Comparison of ENCODE assay signal across 8 cellular contexts in genomic region chr1:19644761-19645543, GRCh38. TPM values are rescaled to one million over a fixed set of nuclear protein-coding genes. Genes with fewer than 3 reads are reported as not detected.
DNase-seq lines count a peak whose midpoint lies in the region; FAIRE-seq and TF ChIP-seq lines count a peak whose summit lies in the region.

No MANE protein-coding gene starts in this region.

- DNase-seq in NCI-H146 (lab: John Stamatoyannopoulos, UW): peak; percentile 15
- DNase-seq in NCI-H146 treated with DMSO at 0.1 percent for 48 hours (lab: John Stamatoyannopoulos, UW; ENCODE audit: unreplicated experiment): no peak
- peak; percentile 64 for DNase-seq in SW480 (ENCODE audit: low spot score)
- no peak for DNase-seq in bronchial epithelial cell (ENCODE audit: low read depth)
- DNase-seq in left kidney (ENCODE audit: low read depth, low spot score): peak; percentile 77
- peak; percentile 26 for DNase-seq in stimulated activated CD8-positive, alpha-beta memory T cell treated with anti-CD3 and anti-CD28 coated beads, Interleukin-4, amount 100 ng/mL, for 24 hours (ENCODE audit: low read depth)
- no peak for DNase-seq in G401 (ENCODE audit: low spot score)
- DNase-seq in NCI-H2171 treated with DMSO at 0.1 percent for 48 hours (lab: John Stamatoyannopoulos, UW): no peak

- no peaks in the 10 kb centered on the region for H3K36me3 ChIP-seq in bronchial epithelial cell (ENCODE audit: control insufficient read depth, insufficient read depth, low read length)

- in situ Hi-C loops in G401 (cut with HindIII; ENCODE audit: low sequenced_read_pairs): loop anchor here (25.0 kb wide), 1 partner anchor 308 kb away; no protein-coding TSS in a partner anchor

- peak overlapping the region; percentile 86 for H3K4me3 ChIP-seq in bronchial epithelial cell (ENCODE audit: low read depth, low read length)

- FAIRE-seq in bronchial epithelial cell (lab: Jason Lieb, UNC): no peak

- no peak for TF ChIP-seq CTCF in bronchial epithelial cell (IDR thresholded peaks at IDR 0.05; ENCODE audit: insufficient read depth, low read length, severe bottlenecking)

- no peaks in the 10 kb centered on the region for H3K27me3 ChIP-seq in bronchial epithelial cell (ENCODE audit: control insufficient read depth, insufficient read depth, low read length)

RNA-seq across cellular contexts. Expression of gene NBL1, which starts 0.8 kb away (rescaled TPM):
- 55.3 and 108 TPM in 2 replicates for total RNA-seq in bronchial epithelial cell
- 15.8 and 26.2 TPM in 2 replicates for total RNA-seq in G401 (2014; rRNA removed; shearing (Covaris generic))

RNA-seq across cellular contexts. Expression of gene HTR6, which starts 19.7 kb away (rescaled TPM):
- not detected in 2 replicates for total RNA-seq in bronchial epithelial cell
- total RNA-seq in G401 (2014; rRNA removed; shearing (Covaris generic)): 0.14 and 0.62 TPM in 2 replicates

Comparison
In these comparisons a context has a peak if more than half of its experiments do, and no peak if none do; other contexts are left out.
1. DNase-seq: peak in NCI-H146 (single experiment), SW480 (single experiment), left kidney (single experiment) and stimulated activated CD8-positive, alpha-beta memory T cell treated with anti-CD3 and anti-CD28 coated beads, Interleukin-4, amount 100 ng/mL, for 24 hours (single experiment); none in NCI-H146 treated with DMSO at 0.1 percent for 48 hours (single experiment), bronchial epithelial cell (single experiment), G401 (single experiment) and NCI-H2171 treated with DMSO at 0.1 percent for 48 hours (single experiment).